8 cellular contexts compared by ENCODE assay signal in genomic region chr17:731644-731942, GRCh38. TPM values are rescaled to one million over a fixed set of nuclear protein-coding genes. Genes with fewer than 3 reads are reported as not detected.
DNase-seq lines count a peak whose midpoint lies in the region; ATAC-seq and TF ChIP-seq lines count a peak whose summit lies in the region.
"Not testable (repeated sequence)": the region's sequence is repeated elsewhere in the genome, so short reads cannot be mapped to it uniquely, and the experiment has no call there.

No MANE protein-coding gene starts in this region.

- H3K23ac ChIP-seq in IMR-90 (ENCODE audit: low read depth, low read length), result peak overlapping the region; percentile 79; the same call in 1 of the 2 replicates

- H3K27me3 ChIP-seq in IMR-90 (ENCODE audit: control insufficient read depth, insufficient read depth, low read length); lung (ENCODE audit: control insufficient read depth, insufficient read depth); rectal smooth muscle tissue (ENCODE audit: control insufficient read depth, insufficient read depth, low read length); vagina: not testable (repeated sequence)

- not testable (repeated sequence) for DNase-seq in GM12864 (ENCODE audit: low read depth); IMR-90; lung (ENCODE audit: low spot score); vagina (ENCODE audit: extremely low spot score in 2 of 2)
- peak; percentile 23 for DNase-seq in fibroblast of the aortic adventitia (ENCODE audit: low read depth)

- H3K27ac ChIP-seq in IMR-90 (ENCODE audit: insufficient read depth, low read length), result peak overlapping the region; percentile 65; the same call in 1 of the 2 replicates
- H3K27ac ChIP-seq in lung (ENCODE audit: low read depth in 1 of 2, low read length in 1 of 2), result peak overlapping the region in 1 of 2 donors; percentile 80
- peak overlapping the region; percentile 50 for H3K27ac ChIP-seq in rectal smooth muscle tissue (ENCODE audit: low read depth, low read length)
- peak overlapping the region; percentile 87 for H3K27ac ChIP-seq in vagina

- H3K4me1 Mint-ChIP-seq in brain, result peaks cover 45% of the 10 kb centered on the region

- H3K18ac ChIP-seq in IMR-90 (ENCODE audit: low read depth, low read length), result not testable (repeated sequence)

- peak overlapping the region; percentile 1 to 78 (median 68) for H3K27ac Mint-ChIP-seq in brain

- not testable (repeated sequence) for H3K27me3 Mint-ChIP-seq in brain

- intact Hi-C loops in IMR-90 (cut with micrococcal nuclease), result loop anchor here (5.0 kb wide), 1 partner anchor 251 kb away; no protein-coding TSS in a partner anchor
- intact Hi-C loops in vagina (cut with DNase I), result not testable (repeated sequence)

- not testable (repeated sequence) for H3K36me3 ChIP-seq in IMR-90 (ENCODE audit: control insufficient read depth, insufficient read depth, low read length); lung (ENCODE audit: control insufficient read depth in 2 of 2, insufficient read depth in 2 of 2, low read length in 2 of 2); rectal smooth muscle tissue (ENCODE audit: control insufficient read depth, insufficient read depth, low read length); vagina

- H2BK15ac ChIP-seq in IMR-90 (ENCODE audit: low read depth, low read length), result not testable (repeated sequence)

- not testable (repeated sequence) for H2BK20ac ChIP-seq in IMR-90 (ENCODE audit: low read depth, low read length)

- not testable (repeated sequence) for TF ChIP-seq POLR2A in IMR-90 (IDR thresholded peaks at IDR 0.05; ENCODE audit: low read depth, low read length); vagina (IDR thresholded peaks at IDR 0.05)

- not testable (repeated sequence) for BruUV-seq in IMR-90 (replicated peaks; lab: Mats Ljungman, UMichigan)

- peak overlapping the region; percentile 7 for H4K5ac ChIP-seq in IMR-90 (ENCODE audit: low read depth, low read length)

- POLR2A ChIA-PET in IMR-90 (lab: Charles Lee; ENCODE audit: unreplicated experiment), result not testable (repeated sequence)

- not testable (repeated sequence) for H3K9me3 Mint-ChIP-seq in brain

- H3K79me1 ChIP-seq in IMR-90 (ENCODE audit: low read depth in 1 of 2, low read length in 2 of 2), result peaks cover 24 to 64% of the 10 kb centered on the region in 2 experiments

- H3K56ac ChIP-seq in IMR-90 (ENCODE audit: extremely low read depth, insufficient read depth, low read length), result not testable (repeated sequence)

- peak overlapping the region; percentile 40; the same call in 1 of the 2 replicates for H3K14ac ChIP-seq in IMR-90 (replicated peaks; ENCODE audit: low read depth, low read length)

- H3K4me1 ChIP-seq in IMR-90 (ENCODE audit: control insufficient read depth, insufficient read depth, low read length), result peaks cover 10% of the 10 kb centered on the region
- H3K4me1 ChIP-seq in lung (ENCODE audit: control insufficient read depth in 2 of 2, insufficient read depth in 2 of 2, low read length in 2 of 2); rectal smooth muscle tissue (ENCODE audit: control insufficient read depth, insufficient read depth, low read length): not testable (repeated sequence)
- peaks cover 48% of the 10 kb centered on the region for H3K4me1 ChIP-seq in vagina

- peak overlapping the region; percentile 53 for H3K9ac ChIP-seq in IMR-90 (ENCODE audit: low read depth, low read length)
- peak overlapping the region; percentile 5 for H3K9ac ChIP-seq in rectal smooth muscle tissue (ENCODE audit: low read length)

- CTCF ChIA-PET in IMR-90 (lab: Yijun Ruan, JAX), result interaction anchor here (0.6 kb wide), 1 partner anchor 249 kb away, joined by 3 read pairs; no protein-coding TSS in a partner anchor

- H3K9me1 ChIP-seq in IMR-90 (ENCODE audit: insufficient read depth, low read length), result not testable (repeated sequence)

- not testable (repeated sequence) for H2AK5ac ChIP-seq in IMR-90 (ENCODE audit: low read depth, low read length)

- H4K20me1 ChIP-seq in IMR-90 (ENCODE audit: insufficient read depth, low read length), result not testable (repeated sequence)

- not testable (repeated sequence) for H2BK120ac ChIP-seq in IMR-90 (ENCODE audit: low read depth, low read length)

- H2BK5ac ChIP-seq in IMR-90 (ENCODE audit: low read depth, low read length, poor library complexity, severe bottlenecking), result not testable (repeated sequence)

- peaks cover 45% of the 10 kb centered on the region for H3K36me3 Mint-ChIP-seq in brain

- H2AK9ac ChIP-seq in IMR-90 (replicated peaks; ENCODE audit: low read depth, low read length, poor library complexity), result peak overlapping the region; percentile 92

- dilution Hi-C loops in IMR-90 (cut with HindIII; ENCODE audit: low sequenced_read_pairs, unreplicated experiment), result not testable (repeated sequence)

- not testable (repeated sequence) for H4K91ac ChIP-seq in IMR-90 (ENCODE audit: insufficient read depth, low read depth, low read length)

- H2AFZ ChIP-seq in IMR-90 (replicated peaks; ENCODE audit: low read length, poor library complexity), result peak overlapping the region; percentile 90

- H3K4me3 Mint-ChIP-seq in brain, result peak overlapping the region; percentile 83 to 87 (median 84)

- ATAC-seq in IMR-90 (ENCODE audit: low read depth); lung (ENCODE audit: insufficient read depth, low FRiP score): not testable (repeated sequence)

- in situ Hi-C loops in IMR-90 (cut with MboI; ENCODE audit: low sequenced_read_pairs), result not testable (repeated sequence)

- peak overlapping the region; percentile 60 for H3K4ac ChIP-seq in IMR-90 (ENCODE audit: low read depth, low read length)

- H4K8ac ChIP-seq in IMR-90 (ENCODE audit: low read depth in 2 of 2, low read length in 2 of 2), result peak overlapping the region in 1 of 2 experiments; percentile 75; a peak in 2 of 4 replicates

- no CpG with 5 or more reads among the region's 16 CpGs for WGBS in IMR-90 (ENCODE audit: extremely low coverage in 2 of 2, insufficient read length in 1 of 2), 2 experiments
- 23 to 24% methylated on average over 16 of the region's 16 CpGs for WGBS in lung, 2 donors

- not testable (repeated sequence) for TF ChIP-seq RAD21 in IMR-90 (IDR thresholded peaks at IDR 0.05; ENCODE audit: low read length)

- TF ChIP-seq CTCF in GM12864 (IDR thresholded peaks at IDR 0.05; ENCODE audit: low read depth, low read length, missing control alignments); IMR-90 (conservative IDR thresholded peaks at IDR 0.05; ENCODE audit: low read depth, low read length); WI38 (IDR thresholded peaks at IDR 0.05; ENCODE audit: low read depth, low read length); brain (conservative IDR thresholded peaks at IDR 0.05); fibroblast of the aortic adventitia (IDR thresholded peaks at IDR 0.05; ENCODE audit: insufficient read depth, low read length); lung (IDR thresholded peaks at IDR 0.05; ENCODE audit: control extremely low read depth, extremely low read depth); vagina (IDR thresholded peaks at IDR 0.05): not testable (repeated sequence)

- H3K4me2 ChIP-seq in IMR-90 (ENCODE audit: low read depth, low read length), result peak overlapping the region; percentile 27

- not testable (repeated sequence) for H3K9me3 ChIP-seq in IMR-90 (ENCODE audit: control insufficient read depth, insufficient read depth, low read length); lung (ENCODE audit: control insufficient read depth in 2 of 2, insufficient read depth in 1 of 2, low read length in 1 of 2); vagina

- H3K4me3 ChIP-seq in GM12864 (ENCODE audit: low read depth, low read length), result peak overlapping the region; percentile 80
- H3K4me3 ChIP-seq in IMR-90 (ENCODE audit: insufficient read depth, low read depth, low read length), result peak overlapping the region; percentile 55
- peak overlapping the region; percentile 71 for H3K4me3 ChIP-seq in WI38 (ENCODE audit: low read depth, low read length)
- H3K4me3 ChIP-seq in fibroblast of the aortic adventitia (ENCODE audit: low read depth, low read length), result peak overlapping the region; percentile 75
- H3K4me3 ChIP-seq in lung, result peak overlapping the region; percentile 77
- peak overlapping the region; percentile 63 for H3K4me3 ChIP-seq in rectal smooth muscle tissue (ENCODE audit: low read length)
- H3K4me3 ChIP-seq in vagina, result peak overlapping the region; percentile 66 to 80

RNA-seq across cellular contexts. Expression of gene TLCD3A, which starts 0.8 kb away (rescaled TPM):
- 14.4 and 15.2 TPM in 2 replicates for total RNA-seq in IMR-90 (2012; rRNA removed)
- 33.3 and 35.0 TPM in 2 replicates for polyA plus RNA-seq in IMR-90 (2012; rRNA removed)
- polyA plus RNA-seq in IMR-90 (2012; cell fraction: cytosol; rRNA removed), result 23.3 and 36.1 TPM in 2 replicates
- polyA plus RNA-seq in IMR-90 (2012; cell fraction: nucleus; rRNA removed; ENCODE audit: low replicate concordance), result 19.6 and 20.6 TPM in 2 replicates
- 19.4 TPM for polyA plus RNA-seq in brain (ENCODE audit: insufficient read depth, low read depth, low replicate concordance)
- total RNA-seq in fibroblast of the aortic adventitia (ENCODE audit: low replicate concordance), result 12.9 and 27.5 TPM in 2 replicates
- total RNA-seq in lung, result 10 to 100 TPM; 11.9 to 16.2 TPM
- polyA plus RNA-seq in lung, result 10 to 100 TPM in 1 of 2 donors, 1 to 10 TPM in 1; 8.4 to 10.0 TPM
- 18.7 TPM for total RNA-seq in vagina

RNA-seq across cellular contexts. Expression of gene VPS53, which starts 17.0 kb away (rescaled TPM):
- 31.0 and 32.8 TPM in 2 replicates for total RNA-seq in IMR-90 (2012; rRNA removed)
- 19.3 and 23.4 TPM in 2 replicates for polyA plus RNA-seq in IMR-90 (2012; rRNA removed)
- 6.8 and 8.5 TPM in 2 replicates for polyA plus RNA-seq in IMR-90 (2012; cell fraction: cytosol; rRNA removed)
- 14.4 and 19.3 TPM in 2 replicates for polyA plus RNA-seq in IMR-90 (2012; cell fraction: nucleus; rRNA removed; ENCODE audit: low replicate concordance)
- 25.8 TPM for polyA plus RNA-seq in brain (ENCODE audit: insufficient read depth, low read depth, low replicate concordance)
- 14.3 and 29.5 TPM in 2 replicates for total RNA-seq in fibroblast of the aortic adventitia (ENCODE audit: low replicate concordance)
- 10 to 100 TPM; 34.7 to 74.7 TPM for total RNA-seq in lung
- polyA plus RNA-seq in lung, result 10 to 100 TPM; 11.9 to 14.1 TPM
- 44.0 TPM for total RNA-seq in vagina

RNA-seq across cellular contexts. Expression of gene GEMIN4, which starts 20.5 kb away (rescaled TPM):
- total RNA-seq in IMR-90 (2012; rRNA removed) (13.9 and 16.5 TPM in 2 replicates), fibroblast of the aortic adventitia (ENCODE audit: low replicate concordance) (16.7 and 21.3 TPM in 2 replicates), lung (10 to 100 TPM; 16.7 to 21.7 TPM), vagina (22.3 TPM)
- polyA plus RNA-seq in IMR-90 (2012; rRNA removed) (18.3 and 20.4 TPM in 2 replicates), brain (ENCODE audit: insufficient read depth, low read depth, low replicate concordance) (16.1 TPM), lung (10 to 100 TPM in 1 of 2 donors, 1 to 10 TPM in 1; 8.5 to 11.8 TPM)
- 13.6 and 16.5 TPM in 2 replicates for polyA plus RNA-seq in IMR-90 (2012; cell fraction: cytosol; rRNA removed)
- polyA plus RNA-seq in IMR-90 (2012; cell fraction: nucleus; rRNA removed; ENCODE audit: low replicate concordance), result 29.9 and 42.3 TPM in 2 replicates

RNA-seq across cellular contexts. Expression of gene GLOD4, which starts 50.5 kb away (rescaled TPM):
- total RNA-seq in IMR-90 (2012; rRNA removed), result 26.3 and 41.1 TPM in 2 replicates
- 26.5 and 36.7 TPM in 2 replicates for polyA plus RNA-seq in IMR-90 (2012; rRNA removed)
- 7.9 and 19.3 TPM in 2 replicates for polyA plus RNA-seq in IMR-90 (2012; cell fraction: cytosol; rRNA removed)
- polyA plus RNA-seq in IMR-90 (2012; cell fraction: nucleus; rRNA removed; ENCODE audit: low replicate concordance), result 10.6 and 51.9 TPM in 2 replicates
- polyA plus RNA-seq in brain (ENCODE audit: insufficient read depth, low read depth, low replicate concordance), result 87.4 TPM
- total RNA-seq in fibroblast of the aortic adventitia (ENCODE audit: low replicate concordance), result 49.9 and 75.6 TPM in 2 replicates
- total RNA-seq in lung, result 10 to 100 TPM; 39.9 to 60.3 TPM
- polyA plus RNA-seq in lung, result 10 to 100 TPM; 31.9 to 36.9 TPM
- total RNA-seq in vagina, result 36.8 TPM

RNA-seq across cellular contexts. Expression of gene MRM3, which starts 50.6 kb away (rescaled TPM):
- total RNA-seq in IMR-90 (2012; rRNA removed) (15.2 and 16.1 TPM in 2 replicates), fibroblast of the aortic adventitia (ENCODE audit: low replicate concordance) (15.8 and 21.7 TPM in 2 replicates), lung (10 to 100 TPM; 12.5 to 16.3 TPM), vagina (3.7 TPM)
- polyA plus RNA-seq in IMR-90 (2012; rRNA removed) (8.9 and 9.0 TPM in 2 replicates), brain (ENCODE audit: insufficient read depth, low read depth, low replicate concordance) (13.9 TPM), lung (10 to 100 TPM; 10.4 to 13.8 TPM)
- polyA plus RNA-seq in IMR-90 (2012; cell fraction: cytosol; rRNA removed), result 8.3 and 10.0 TPM in 2 replicates
- polyA plus RNA-seq in IMR-90 (2012; cell fraction: nucleus; rRNA removed; ENCODE audit: low replicate concordance), result 5.4 and 7.5 TPM in 2 replicates
